Comparison of ENCODE assay signal across 20 cellular contexts in the genomic region with DNA sequence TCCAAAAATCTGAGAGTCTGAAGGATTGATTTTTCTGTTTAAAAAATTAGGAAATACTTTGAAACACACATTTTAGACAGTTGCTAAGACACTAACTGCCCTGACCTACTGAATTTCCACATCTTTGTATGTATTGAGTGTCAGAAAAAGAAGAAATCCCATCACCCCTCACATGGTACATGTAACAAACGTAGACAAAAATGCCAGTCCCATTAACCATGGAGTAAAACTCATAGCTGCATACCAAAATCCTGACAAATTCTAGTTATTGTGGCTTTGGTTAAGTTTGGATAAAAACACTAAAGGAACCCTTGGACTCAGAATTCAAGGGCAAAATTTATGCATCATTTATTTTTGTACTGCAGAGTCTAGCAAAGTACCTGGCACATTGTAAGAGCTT.
A peak's percentile ranks its signal among the peaks of the same experiment; 100 is the strongest.
DNase-seq lines count a peak whose midpoint lies in the region; ATAC-seq and TF ChIP-seq lines count a peak whose summit lies in the region.
"Had no signal": no experiment of that assay in that cellular context is flagged by ENCODE, and none has a peak within 500 bp of the region (broad histone marks: within the 10 kb centered on the region; RNA-seq: fewer than 3 reads in every experiment).

No MANE protein-coding gene starts in this region.

- ATAC-seq in T-helper 17 cell, result no peak
- ATAC-seq: A549; CD8-positive, alpha-beta T cell; K562 had no signal

- H3K27me3 Mint-ChIP-seq in T-helper 17 cell, result no peaks in the 10 kb centered on the region

- no peaks in the 10 kb centered on the region for H3K9me3 ChIP-seq in T-helper 17 cell (ENCODE audit: control insufficient read depth, low read length, poor library complexity, severe bottlenecking)
- H3K9me3 ChIP-seq: A549, BLaER1, MG63, SJSA1 had no signal

- DNase-seq in HS-5 (ENCODE audit: low read depth) (peak; percentile 55), astrocyte of the spinal cord (ENCODE audit: low read depth, low spot score) (peak; percentile 38), fibroblast of villous mesenchyme (ENCODE audit: low read depth) (peak; percentile 1), stromal cell of bone marrow (ENCODE audit: low read depth) (peak; percentile 55), T-helper 17 cell (no peak), C1 segment of cervical spinal cord (lab: John Stamatoyannopoulos, UW) (no peak)
- DNase-seq in activated CD4-positive, alpha-beta T cell treated with anti-CD3 and anti-CD28 coated beads, Interleukin-2, amount 50 U/mL, for 1 hour, result no peak
- DNase-seq: CD8-positive, alpha-beta T cell; EL; GF-D8; MG63; NCI-H1417; NCI-H187; NCI-H446 treated with DMSO at 0.1 percent for 48 hours; NCI-H526 treated with DMSO at 0.1 percent for 48 hours; OCI-M1 had no signal

- H3K36me3 Mint-ChIP-seq in T-helper 17 cell (ENCODE audit: low read depth), result no peaks in the 10 kb centered on the region
- H3K36me3 Mint-ChIP-seq: CD8-positive, alpha-beta T cell had no signal

- H3K4me3 ChIP-seq in astrocyte of the spinal cord (ENCODE audit: low read depth, low read length), result no peak overlapping the region
- H3K4me3 ChIP-seq in fibroblast of villous mesenchyme (ENCODE audit: low read depth, low read length), result no peak overlapping the region
- H3K4me3 ChIP-seq: A549, BLaER1, K562, MG63, SJSA1 had no signal

- in situ Hi-C loops in astrocyte of the spinal cord (cut with HindIII; ENCODE audit: low sequenced_read_pairs), result no loop called here

- H3K27ac Mint-ChIP-seq in T-helper 17 cell, result no peak overlapping the region
- H3K27ac Mint-ChIP-seq: CD8-positive, alpha-beta T cell had no signal

- TF ChIP-seq CTCF in astrocyte of the spinal cord (IDR thresholded peaks at IDR 0.05; ENCODE audit: low read depth, low read length), result no peak
- no peak for TF ChIP-seq CTCF in fibroblast of villous mesenchyme (IDR thresholded peaks at IDR 0.05; ENCODE audit: insufficient read depth, low read depth, low read length)

- no peaks in the 10 kb centered on the region for H3K4me1 Mint-ChIP-seq in T-helper 17 cell

- no peak overlapping the region for H3K4me3 Mint-ChIP-seq in T-helper 17 cell
- H3K4me3 Mint-ChIP-seq: CD8-positive, alpha-beta T cell had no signal

Comparison
In these comparisons a context has a peak if more than half of its experiments do, and no peak if none do; other contexts are left out.
1. DNase-seq: peak in HS-5 (single experiment), astrocyte of the spinal cord (single experiment), fibroblast of villous mesenchyme (single experiment) and stromal cell of bone marrow (single experiment); none in T-helper 17 cell (0 of 3), C1 segment of cervical spinal cord (0 of 14) and activated CD4-positive, alpha-beta T cell treated with anti-CD3 and anti-CD28 coated beads, Interleukin-2, amount 50 U/mL, for 1 hour (single experiment).